ENCODE assay signal across 8 cellular contexts in the genomic region with DNA sequence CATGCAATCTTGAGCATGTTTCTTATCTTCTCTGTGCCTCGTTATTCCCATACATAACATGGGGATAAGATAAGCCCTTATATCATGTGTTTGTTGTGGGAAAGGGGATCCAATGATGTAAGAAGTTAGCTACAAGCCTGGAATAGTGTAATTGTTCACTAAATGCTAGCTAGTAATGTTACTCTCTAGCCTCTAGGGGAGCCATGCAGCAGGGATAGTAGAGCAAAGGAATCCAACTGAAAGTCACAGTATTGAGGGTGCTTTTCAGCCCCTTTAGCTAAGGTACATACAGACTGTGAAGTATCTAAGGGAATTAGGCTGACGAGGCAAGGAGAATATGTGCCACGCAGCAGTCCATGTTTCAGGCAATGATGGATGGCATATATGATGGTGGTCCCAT. TPM values are rescaled to one million over a fixed set of nuclear protein-coding genes. Genes with fewer than 3 reads are reported as not detected.
DNase-seq lines count a peak whose midpoint lies in the region; ATAC-seq, FAIRE-seq and TF ChIP-seq lines count a peak whose summit lies in the region.

No MANE protein-coding gene starts in this region.

- H3K79me2 ChIP-seq in hepatocyte: no peaks in the 10 kb centered on the region

- DNase-seq in AG10803 (ENCODE audit: low read depth) (peak; percentile 24), GM12892 (ENCODE audit: insufficient read length) (no peak), SK-MEL-5 (ENCODE audit: low read depth, low spot score) (peak; percentile 69), hepatocyte (ENCODE audit: low spot score) (peak; percentile 41)
- DNase-seq in stimulated activated CD4-positive, alpha-beta T cell treated with anti-CD3 and anti-CD28 coated beads, Interleukin-2, amount 100 ng/mL, for 24 hours: no peak

- TF ChIP-seq POLR2A in GM12892 (IDR thresholded peaks at IDR 0.05; ENCODE audit: low read depth, low read length): no peak

- TF ChIP-seq CTCF in AG10803 (conservative IDR thresholded peaks at IDR 0.05; ENCODE audit: low read length): peak; percentile 66
- peak; percentile 41 for TF ChIP-seq CTCF in hepatocyte (IDR thresholded peaks at IDR 0.05; ENCODE audit: poor library complexity)

- no peaks in the 10 kb centered on the region for H3K9me2 ChIP-seq in hepatocyte (replicated peaks; ENCODE audit: insufficient read depth)

- FAIRE-seq in GM12892 (lab: Jason Lieb, UNC): peak; percentile 91

- H3K27ac ChIP-seq in hepatocyte: no peak overlapping the region

- H2AFZ ChIP-seq in hepatocyte: no peak overlapping the region

- H3K4me1 ChIP-seq in hepatocyte (ENCODE audit: insufficient read depth): no peaks in the 10 kb centered on the region

- no peaks in the 10 kb centered on the region for H3K9me3 ChIP-seq in hepatocyte (ENCODE audit: low read depth)

- no peaks in the 10 kb centered on the region for H3K36me3 ChIP-seq in hepatocyte (replicated peaks; ENCODE audit: insufficient read depth, low read depth)

- in situ Hi-C loops in SK-MEL-5 (cut with HindIII; ENCODE audit: low pct_unique_long_range_greater_than_20kb, low sequenced_read_pairs): no loop called here

- WGBS in hepatocyte (ENCODE audit: low lambda C conversion rate, missing lambda C conversion rate): 42% methylated on average over 3 of the region's 3 CpGs

- H4K20me1 ChIP-seq in hepatocyte (ENCODE audit: insufficient read depth, poor library complexity, severe bottlenecking): no peaks in the 10 kb centered on the region

- no peaks in the 10 kb centered on the region for H3K27me3 ChIP-seq in hepatocyte

- H3K4me3 ChIP-seq in AG10803 (ENCODE audit: low read length) (no peak overlapping the region), hepatocyte (no peak overlapping the region)

- no peak overlapping the region for H3K4me2 ChIP-seq in hepatocyte

- no peak for ATAC-seq in HG03521 (IDR thresholded peaks at IDR 0.05; ENCODE audit: unreplicated experiment)
- no peak for ATAC-seq in HG02970 (IDR thresholded peaks at IDR 0.05; ENCODE audit: low FRiP score, unreplicated experiment)
- no peak for ATAC-seq in GM21528 (IDR thresholded peaks at IDR 0.05; ENCODE audit: low FRiP score, unreplicated experiment)

RNA-seq across cellular contexts. Expression of a gene that starts 46.9 kb away (rescaled TPM):
- polyA plus RNA-seq in GM12892 (2012; ENCODE audit: missing spikeins): 1.1 TPM
- total RNA-seq in SK-MEL-5 (2014; rRNA removed; shearing (Covaris generic)): 1.5 and 2.4 TPM in 2 replicates
- 0.81 and 1.2 TPM in 2 replicates for polyA plus RNA-seq in SK-MEL-5 (2015; cell fraction: cytosol; rRNA removed)
- 0.21 and 0.70 TPM in 2 replicates for polyA plus RNA-seq in SK-MEL-5 (2015; cell fraction: nucleus; rRNA removed)
- 0.20 and 0.96 TPM in 2 replicates for total RNA-seq in hepatocyte
- polyA plus RNA-seq in hepatocyte: 0.16 TPM in 1 of 2 replicates, not detected in the other

Comparison
In these comparisons a context has a peak if more than half of its experiments do, and no peak if none do; other contexts are left out.
1. DNase-seq: peak in AG10803 (single experiment), SK-MEL-5 (single experiment) and hepatocyte (single experiment); none in GM12892 (single experiment) and stimulated activated CD4-positive, alpha-beta T cell treated with anti-CD3 and anti-CD28 coated beads, Interleukin-2, amount 100 ng/mL, for 24 hours (0 of 2).